8 cellular contexts compared by ENCODE assay signal in the genomic region with DNA sequence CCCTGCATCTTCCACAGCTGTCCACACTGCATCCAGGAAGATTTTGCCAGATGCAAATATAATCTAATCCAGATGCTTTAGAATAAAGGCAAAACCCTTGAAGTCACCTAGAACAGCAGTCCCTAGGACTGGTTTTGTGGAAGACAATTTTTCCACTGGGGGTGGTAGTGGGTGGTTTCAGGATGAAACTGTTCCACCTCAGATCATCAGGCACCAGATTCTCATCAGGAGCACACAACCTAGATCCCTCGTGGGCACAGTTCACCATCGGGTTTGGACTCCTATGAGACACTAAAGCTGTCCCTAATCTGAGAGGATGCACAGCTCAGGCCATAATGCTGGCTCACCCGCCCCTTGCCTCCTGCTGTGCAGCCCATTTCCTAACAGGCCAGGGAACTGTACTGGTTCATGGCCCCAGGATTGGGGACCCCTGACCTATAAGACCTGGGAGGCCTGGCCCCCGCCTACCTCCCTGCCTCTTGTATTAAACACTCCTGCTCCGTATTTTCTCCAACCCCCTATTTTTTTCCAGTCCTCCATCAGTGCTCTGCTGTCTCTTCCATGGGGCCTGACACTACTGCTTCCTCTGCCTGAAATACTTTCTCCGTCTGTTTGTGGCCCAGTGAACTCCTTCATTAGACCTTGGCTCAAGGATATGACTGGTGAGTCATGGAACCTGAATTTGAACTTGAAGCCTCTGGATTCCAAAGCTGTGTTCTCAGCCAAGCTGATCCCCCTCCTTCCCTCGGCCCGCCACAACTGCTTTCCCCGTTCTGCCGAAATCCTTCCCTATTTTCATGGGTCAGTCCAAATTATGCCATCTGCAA.
A peak's percentile ranks its signal among the peaks of the same experiment; 100 is the strongest.
DNase-seq lines count a peak whose midpoint lies in the region; ATAC-seq and TF ChIP-seq lines count a peak whose summit lies in the region.

No MANE protein-coding gene starts in this region.

- DNase-seq in BJ (ENCODE audit: low read depth) (peak; percentile 71), Peyer's patch (peak in 1 of 3 donors; percentile 58), fibroblast of mammary gland (ENCODE audit: low read depth) (peak; percentile 91), osteocyte (ENCODE audit: extremely low spot score, unreplicated experiment) (no peak), SKM-1 treated with dmso at 0.1 percent for 144 hours (lab: John Stamatoyannopoulos, UW; ENCODE audit: unreplicated experiment) (no peak), D341Med (ENCODE audit: low spot score) (no peak), SK-N-DZ (ENCODE audit: low spot score) (no peak)

- H3K9me3 ChIP-seq in Peyer's patch, result no peaks in the 10 kb centered on the region

- CTCF ChIA-PET in BJ (lab: Yijun Ruan, JAX), result interaction anchor here (0.6 to 2.5 kb wide), 7 partner anchors 13 to 160 kb away, joined by 3 to 11 read pairs (median 4); no protein-coding TSS in a partner anchor

- H3K9me3 Mint-ChIP-seq in osteocyte (ENCODE audit: unreplicated experiment), result no peaks in the 10 kb centered on the region

- H3K27me3 Mint-ChIP-seq in osteocyte (ENCODE audit: unreplicated experiment), result no peaks in the 10 kb centered on the region

- peaks cover 0 to 4% (median 0%) of the 10 kb centered on the region in 4 donors for H3K4me1 ChIP-seq in Peyer's patch

- H3K27ac Mint-ChIP-seq in osteocyte (ENCODE audit: unreplicated experiment), result peak overlapping the region; percentile 83

- peak; percentile 43 for TF ChIP-seq CTCF in BJ (IDR thresholded peaks at IDR 0.05; ENCODE audit: insufficient read depth, low read depth, low read length)
- no peak for TF ChIP-seq CTCF in Peyer's patch (IDR thresholded peaks at IDR 0.05)
- peak; percentile 3 for TF ChIP-seq CTCF in fibroblast of mammary gland (conservative IDR thresholded peaks at IDR 0.05; ENCODE audit: control insufficient read depth, insufficient read depth, low read depth, low read length)
- TF ChIP-seq CTCF in osteocyte (IDR thresholded peaks at IDR 0.05), result peak; percentile 15

- H3K4me3 Mint-ChIP-seq in osteocyte (ENCODE audit: unreplicated experiment), result peak overlapping the region; percentile 42

- no peak for ATAC-seq in GM21723 (IDR thresholded peaks at IDR 0.05; ENCODE audit: unreplicated experiment)

- TF ChIP-seq POLR2A in Peyer's patch (IDR thresholded peaks at IDR 0.05), result no peak

- H3K36me3 ChIP-seq in BJ (ENCODE audit: control insufficient read depth, insufficient read depth, low read length) (peaks cover 1% of the 10 kb centered on the region; the same call in 1 of the 2 replicates), Peyer's patch (peaks cover 0 to 16% (median 0%) of the 10 kb centered on the region in 3 donors)

- H3K4me1 Mint-ChIP-seq in osteocyte (ENCODE audit: unreplicated experiment), result peaks cover 47% of the 10 kb centered on the region

- no peaks in the 10 kb centered on the region for H3K27me3 ChIP-seq in BJ (ENCODE audit: control insufficient read depth, insufficient read depth, low read length)
- H3K27me3 ChIP-seq in Peyer's patch, result no peaks in the 10 kb centered on the region

- H3K36me3 Mint-ChIP-seq in osteocyte (ENCODE audit: unreplicated experiment), result peaks cover 4% of the 10 kb centered on the region

- peak overlapping the region in 3 of 4 donors; percentile 11 to 77 (median 75) for H3K27ac ChIP-seq in Peyer's patch

- no peak overlapping the region for H3K4me3 ChIP-seq in BJ (ENCODE audit: low read depth, low read length)
- H3K4me3 ChIP-seq in Peyer's patch, result no peak overlapping the region
- peak overlapping the region; percentile 7 for H3K4me3 ChIP-seq in fibroblast of mammary gland (ENCODE audit: control insufficient read depth, low read depth, low read length)

- POLR2A ChIA-PET in BJ (lab: Charles Lee), result no interaction called here

Comparison
In these comparisons a context has a peak if more than half of its experiments do, and no peak if none do; other contexts are left out.
1. DNase-seq: peak in BJ (single experiment) and fibroblast of mammary gland (single experiment); none in osteocyte (single experiment), SKM-1 treated with dmso at 0.1 percent for 144 hours (single experiment), D341Med (single experiment) and SK-N-DZ (single experiment).
2. CTCF ChIP-seq: peak in BJ (single experiment), fibroblast of mammary gland (single experiment) and osteocyte (single experiment); none in Peyer's patch (0 of 6).